ENCODE assay signal across 1 cellular context in the genomic region with DNA sequence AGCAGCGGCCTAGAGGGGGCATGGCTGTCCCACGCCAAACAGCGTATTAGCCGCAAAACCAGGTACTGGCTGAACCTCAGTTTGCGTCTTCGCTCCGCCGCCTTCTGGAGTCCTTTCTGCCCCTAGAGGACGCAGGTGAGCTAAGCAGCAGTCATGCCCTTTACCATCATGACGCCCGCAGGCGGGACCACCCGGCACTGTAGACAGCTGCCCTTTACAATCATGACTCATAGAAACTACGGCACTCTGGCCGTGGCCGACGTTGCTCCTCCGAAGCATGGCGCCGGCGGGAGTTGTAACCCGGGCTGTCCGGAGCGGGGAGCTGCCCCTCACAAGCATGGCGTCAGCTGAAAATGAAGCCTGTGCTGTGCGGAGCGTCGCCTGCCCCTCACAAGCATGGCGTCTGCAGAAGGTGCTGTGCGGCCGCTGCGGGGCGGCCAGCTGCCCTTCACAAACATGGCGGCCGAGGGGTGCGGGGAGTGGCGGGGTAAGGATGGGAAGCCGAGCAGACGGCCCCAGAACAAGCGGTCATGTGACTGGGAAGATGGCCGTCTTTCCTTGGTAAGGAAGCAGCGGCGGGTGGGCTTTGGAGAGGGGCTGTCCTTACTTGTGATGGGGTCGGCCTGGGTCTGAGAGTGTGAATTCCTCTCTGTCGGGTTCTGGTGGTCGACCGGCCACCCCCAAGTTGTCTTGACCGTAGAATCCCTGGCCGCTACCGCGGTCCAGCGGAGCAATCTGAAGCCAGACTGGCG.
A peak's percentile ranks its signal among the peaks of the same experiment; 100 is the strongest.
TF ChIP-seq lines count a peak whose summit lies in the region.

Gene VPS35L, plus strand, starts transcription at position 518 of the 752 bp plus-strand sequence. Its CDS starts 27 bp downstream, at position 545.

TF ChIP-seq in HEK293, 187 proteins besides CTCF, POLR2A, EP300 and RAD21 (continued from another document):
- TF ChIP-seq ZFP69B (tag by site-specific recombination; IDR thresholded peaks at IDR 0.05) = peak; percentile 93
- TF ChIP-seq REPIN1 (tag by site-specific recombination; IDR thresholded peaks at IDR 0.05; ENCODE audit: low read depth) = no peak
- TF ChIP-seq ZNF133 (tag by site-specific recombination; IDR thresholded peaks at IDR 0.05) = no peak
- TF ChIP-seq ZNF544 (tag by site-specific recombination; IDR thresholded peaks at IDR 0.05) = no peak
- 0 out of 2 replicates have a peak, but pooled peaks have one; percentile 27 for TF ChIP-seq GFI1B (tag by site-specific recombination; IDR thresholded peaks at IDR 0.05)
- TF ChIP-seq, protein P1, sequence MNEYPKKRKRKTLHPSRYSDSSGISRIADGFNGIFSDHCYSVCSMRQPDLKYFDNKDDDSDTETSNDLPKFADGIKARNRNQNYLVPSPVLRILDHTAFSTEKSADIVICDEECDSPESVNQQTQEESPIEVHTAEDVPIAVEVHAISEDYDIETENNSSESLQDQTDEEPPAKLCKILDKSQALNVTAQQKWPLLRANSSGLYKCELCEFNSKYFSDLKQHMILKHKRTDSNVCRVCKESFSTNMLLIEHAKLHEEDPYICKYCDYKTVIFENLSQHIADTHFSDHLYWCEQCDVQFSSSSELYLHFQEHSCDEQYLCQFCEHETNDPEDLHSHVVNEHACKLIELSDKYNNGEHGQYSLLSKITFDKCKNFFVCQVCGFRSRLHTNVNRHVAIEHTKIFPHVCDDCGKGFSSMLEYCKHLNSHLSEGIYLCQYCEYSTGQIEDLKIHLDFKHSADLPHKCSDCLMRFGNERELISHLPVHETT (tag by site-specific recombination; IDR thresholded peaks at IDR 0.05) = peak; percentile 74
- TF ChIP-seq ZBTB21 (tag by site-specific recombination; IDR thresholded peaks at IDR 0.05) = peak; percentile 86
- TF ChIP-seq ZNF558 (tag by site-specific recombination; IDR thresholded peaks at IDR 0.05) = 0 out of 2 replicates have a peak, but pooled peaks have one; percentile 6
- no peak for TF ChIP-seq ZNF202 (tag by site-specific recombination; IDR thresholded peaks at IDR 0.05; ENCODE audit: borderline replicate concordance)
- TF ChIP-seq ZNF146 (tag by site-specific recombination; IDR thresholded peaks at IDR 0.05) = no peak
- TF ChIP-seq ZXDB (tag by site-specific recombination; IDR thresholded peaks at IDR 0.05) = peak; percentile 92
- TF ChIP-seq EGR2 (tag by site-specific recombination; IDR thresholded peaks at IDR 0.05; ENCODE audit: low read depth) = peak; percentile 54; the same call in 1 of the 2 replicates
- TF ChIP-seq ZNF140 (tag by site-specific recombination; IDR thresholded peaks at IDR 0.05) = no peak
- TF ChIP-seq ZNF37A (tag by site-specific recombination; IDR thresholded peaks at IDR 0.05) = no peak
- TF ChIP-seq ZNF426 (tag by site-specific recombination; IDR thresholded peaks at IDR 0.05) = no peak
- TF ChIP-seq KLF10 (tag by site-specific recombination; IDR thresholded peaks at IDR 0.05) = peak; percentile 47; the same call in 1 of the 2 replicates
- peak; percentile 45 for TF ChIP-seq ZNF654 (tag by site-specific recombination; IDR thresholded peaks at IDR 0.05; ENCODE audit: low read depth)
- TF ChIP-seq ZNF449 (tag by site-specific recombination; IDR thresholded peaks at IDR 0.05) = peak; percentile 93
- no peak for TF ChIP-seq ZNF266 (tag by site-specific recombination; IDR thresholded peaks at IDR 0.05; ENCODE audit: low read depth)
- peak; percentile 90 for TF ChIP-seq PRDM10 (tag by site-specific recombination; IDR thresholded peaks at IDR 0.05)
- peak; percentile 76 for TF ChIP-seq ZNF24 (tag by site-specific recombination; IDR thresholded peaks at IDR 0.05)
- TF ChIP-seq ZBTB8A (tag by site-specific recombination; IDR thresholded peaks at IDR 0.05) = peak; percentile 95
- no peak for TF ChIP-seq ZNF623 (tag by site-specific recombination; IDR thresholded peaks at IDR 0.05)
- TF ChIP-seq ZNF26 (tag by site-specific recombination; IDR thresholded peaks at IDR 0.05) = no peak
- peak; percentile 83 for TF ChIP-seq ZNF335 (tag by site-specific recombination; conservative IDR thresholded peaks at IDR 0.05)
- no peak for TF ChIP-seq ZSCAN16 (tag by site-specific recombination; IDR thresholded peaks at IDR 0.05)
- no peak for TF ChIP-seq ZNF138 (tag by site-specific recombination; IDR thresholded peaks at IDR 0.05; ENCODE audit: borderline replicate concordance)
- peak; percentile 93 for TF ChIP-seq SP3 (tag by site-specific recombination; IDR thresholded peaks at IDR 0.05)
- 0 out of 2 replicates have a peak, but pooled peaks have one; percentile 8 for TF ChIP-seq ZNF843 (tag by site-specific recombination; IDR thresholded peaks at IDR 0.05)
- no peak for TF ChIP-seq BCL11B (tag by site-specific recombination; IDR thresholded peaks at IDR 0.05; ENCODE audit: low read depth)
- TF ChIP-seq ZNF248 (tag by site-specific recombination; IDR thresholded peaks at IDR 0.05) = no peak
